Comparison of ENCODE assay signal across 22 cellular contexts in the genomic region with DNA sequence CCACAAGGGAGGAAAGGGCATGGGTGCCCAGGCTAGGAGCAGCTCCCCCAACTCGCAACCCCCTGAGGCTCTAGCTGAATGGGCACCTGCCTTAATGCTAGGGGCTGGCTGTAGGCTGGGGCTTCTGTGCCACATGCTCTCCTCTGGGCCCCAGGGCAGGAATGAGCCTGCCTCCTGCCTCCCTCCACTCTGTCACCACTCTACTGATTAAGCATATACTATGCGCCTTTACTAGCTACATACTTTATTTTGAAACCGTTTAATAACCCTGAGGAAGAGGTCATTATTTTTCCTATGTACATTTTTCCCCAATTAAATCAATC.
DNase-seq lines count a peak whose midpoint lies in the region; ATAC-seq, FAIRE-seq and TF ChIP-seq lines count a peak whose summit lies in the region.
"Had no signal": no experiment of that assay in that cellular context is flagged by ENCODE, and none has a peak within 500 bp of the region (broad histone marks: within the 10 kb centered on the region; RNA-seq: fewer than 3 reads in every experiment).

No MANE protein-coding gene starts in this region.

- H4K20me1 ChIP-seq in HepG2 (ENCODE audit: insufficient read depth, low read length): no peaks in the 10 kb centered on the region

- BruUV-seq in HepG2 (replicated peaks; lab: Mats Ljungman, UMichigan): no TSS peak

- H2AFZ ChIP-seq in HepG2 (ENCODE audit: low read length): no peak overlapping the region

- 84% methylated on average over 2 of the region's 3 CpGs for WGBS in HepG2 (ENCODE audit: low lambda C conversion rate)
- 95 to 99% (median 97%) methylated on average over 2 to 3 of the region's 3 CpGs for WGBS in spleen, 5 donors

- intact Hi-C loops in HepG2 (cut with micrococcal nuclease; ENCODE audit: unreplicated experiment): no loop called here
- intact Hi-C loops in spleen (cut with DNase I; ENCODE audit: low total_unique reads): no loop called here

- H3K4me1 Mint-ChIP-seq in activated CD4-positive, alpha-beta memory T cell treated with anti-CD3 and anti-CD28 coated beads, Interleukin-2, amount 10 ng/mL, durations not matched to agents 7 days and 5 days: no peaks in the 10 kb centered on the region
- peaks cover 22% of the 10 kb centered on the region for H3K4me1 Mint-ChIP-seq in chondrocyte (ENCODE audit: low read depth)
- H3K4me1 Mint-ChIP-seq in activated CD8-positive, alpha-beta memory T cell treated with anti-CD3 and anti-CD28 coated beads, Interleukin-2, amount 10 ng/mL, durations not matched to agents 7 days and 5 days: no peaks in the 10 kb centered on the region

- TF ChIP-seq EP300 in HepG2 (IDR thresholded peaks at IDR 0.05; ENCODE audit: low read depth in 2 of 2, low read length in 2 of 2) (no peak), HepG2 (CRISPR knock-in tag; IDR thresholded peaks at IDR 0.05; ENCODE audit: borderline replicate concordance) (no peak)

- peaks cover 58% of the 10 kb centered on the region for H3K4me1 ChIP-seq in HepG2 (ENCODE audit: insufficient read depth, low read length)
- H3K4me1 ChIP-seq in spleen: peaks cover 0 to 9% (median 6%) of the 10 kb centered on the region in 6 donors

- no peak for TF ChIP-seq POLR2A in HepG2 (IDR thresholded peaks at IDR 0.05; ENCODE audit: insufficient read depth in 1 of 2, low read depth in 2 of 2, low read length in 2 of 2)
- no peak for TF ChIP-seq POLR2A in spleen (IDR thresholded peaks at IDR 0.05)

- H3K9me3 Mint-ChIP-seq in activated CD4-positive, alpha-beta memory T cell treated with anti-CD3 and anti-CD28 coated beads, Interleukin-2, amount 10 ng/mL, durations not matched to agents 7 days and 5 days: no peaks in the 10 kb centered on the region
- H3K9me3 Mint-ChIP-seq in chondrocyte (ENCODE audit: low read depth): no peaks in the 10 kb centered on the region
- no peaks in the 10 kb centered on the region for H3K9me3 Mint-ChIP-seq in activated CD8-positive, alpha-beta memory T cell treated with anti-CD3 and anti-CD28 coated beads, Interleukin-2, amount 10 ng/mL, durations not matched to agents 7 days and 5 days (ENCODE audit: low read depth)
- H3K9me3 Mint-ChIP-seq: activated T-cell treated with anti-CD3 and anti-CD28 coated beads, Interleukin-2, amount 50 U/mL, for 24 hours; stimulated activated naive CD8-positive, alpha-beta T cell treated with anti-CD3 and anti-CD28 coated beads, Interleukin-15, Interleukin-2, amounts not matched to agents 100 ng/mL and 50 ng/mL, for 24 hours had no signal

- no peak for TF ChIP-seq RAD21 in HepG2 (CRISPR knock-in tag; IDR thresholded peaks at IDR 0.05)

- POLR2A ChIA-PET in HepG2 (lab: Yijun Ruan, JAX): interaction anchor here (0.8 to 4.8 kb wide), 8 partner anchors 8 to 176 kb away, joined by 3 to 29 read pairs (median 4); no protein-coding TSS in a partner anchor
- POLR2A ChIA-PET in activated CD4-positive, alpha-beta memory T cell treated with anti-CD3 and anti-CD28 coated beads, Interleukin-2, amount 10 ng/mL, durations not matched to agents 7 days and 5 days (lab: Charles Lee): no interaction called here

- H3K36me3 ChIP-seq in WERI-Rb-1: peaks cover 8% of the 10 kb centered on the region; the same call in 1 of the 2 replicates
- H3K36me3 ChIP-seq in HepG2 (replicated peaks in 1 of 2; ENCODE audit: control insufficient read depth in 1 of 2, insufficient read depth in 2 of 2, low read length in 2 of 2): peaks cover 6 to 24% of the 10 kb centered on the region in 2 experiments; a peak in 4 of 5 replicates
- H3K36me3 ChIP-seq in spleen: peaks cover 0 to 43% (median 15%) of the 10 kb centered on the region in 6 donors
- H3K36me3 ChIP-seq: MG63 had no signal

- no peaks in the 10 kb centered on the region for H3K36me3 Mint-ChIP-seq in activated CD4-positive, alpha-beta memory T cell treated with anti-CD3 and anti-CD28 coated beads, Interleukin-2, amount 10 ng/mL, durations not matched to agents 7 days and 5 days (ENCODE audit: low read depth)
- peaks cover 1% of the 10 kb centered on the region for H3K36me3 Mint-ChIP-seq in chondrocyte (ENCODE audit: low read depth)
- no peaks in the 10 kb centered on the region for H3K36me3 Mint-ChIP-seq in activated CD8-positive, alpha-beta memory T cell treated with anti-CD3 and anti-CD28 coated beads, Interleukin-2, amount 10 ng/mL, durations not matched to agents 7 days and 5 days

- TF ChIP-seq CTCF in WERI-Rb-1 (IDR thresholded peaks at IDR 0.05; ENCODE audit: low read depth, low read length): no peak
- no peak for TF ChIP-seq CTCF in HepG2 (CRISPR knock-in tag; IDR thresholded peaks at IDR 0.05)
- no peak for TF ChIP-seq CTCF in spleen (IDR thresholded peaks at IDR 0.05 in 8 of 11, conservative IDR thresholded peaks at IDR 0.05 in 3 of 11)
- TF ChIP-seq CTCF in chondrocyte (IDR thresholded peaks at IDR 0.05): no peak

- H3K27me3 ChIP-seq in WERI-Rb-1 (ENCODE audit: insufficient read depth, low read depth, severe bottlenecking) (no peaks in the 10 kb centered on the region), HepG2 (ENCODE audit: control insufficient read depth in 1 of 2, insufficient read depth in 2 of 2, low read length in 2 of 2) (no peaks in the 10 kb centered on the region), spleen (replicated peaks in 1 of 7) (no peaks in the 10 kb centered on the region)
- H3K27me3 ChIP-seq: MG63, thyroid gland had no signal

- H3K9ac ChIP-seq in HepG2 (ENCODE audit: insufficient read depth, low read depth, low read length): peak overlapping the region; percentile 69

- CTCF ChIA-PET in HepG2 (lab: Yijun Ruan, JAX; ENCODE audit: low intra/inter-chr PET ratio, low total read pairs): no interaction called here
- CTCF ChIA-PET in activated CD4-positive, alpha-beta memory T cell treated with anti-CD3 and anti-CD28 coated beads, Interleukin-2, amount 10 ng/mL, durations not matched to agents 7 days and 5 days (lab: Charles Lee): interaction anchor here (1.1 to 1.7 kb wide), 2 partner anchors 12 to 22 kb away, joined by 3 read pairs; no protein-coding TSS in a partner anchor
- CTCF ChIA-PET in activated CD8-positive, alpha-beta memory T cell treated with anti-CD3 and anti-CD28 coated beads, Interleukin-2, amount 10 ng/mL, durations not matched to agents 7 days and 5 days (lab: Charles Lee): interaction anchor here (1.5 kb wide), 1 partner anchor 12 kb away, joined by 3 read pairs; no protein-coding TSS in a partner anchor

- DNase-seq in NCI-H2171 treated with DMSO at 0.1 percent for 48 hours (lab: John Stamatoyannopoulos, UW) (peak; percentile 54), NCI-H2171 (lab: John Stamatoyannopoulos, UW) (no peak), WERI-Rb-1 (no peak), HepG2 (ENCODE audit: low spot score) (no peak), spleen (peak; percentile 48), chondrocyte (ENCODE audit: low spot score) (no peak)
- no peak for DNase-seq in activated CD4-positive, alpha-beta memory T cell treated with anti-CD3 and anti-CD28 coated beads, Interleukin-2, amount 10 ng/mL, durations not matched to agents 7 days and 5 days
- DNase-seq in activated CD8-positive, alpha-beta memory T cell treated with anti-CD3 and anti-CD28 coated beads, Interleukin-2, amount 10 ng/mL, durations not matched to agents 7 days and 5 days: no peak
- DNase-seq: 8988T; activated naive CD4-positive, alpha-beta T cell; activated T-cell treated with anti-CD3 and anti-CD28 coated beads, Interleukin-2, amount 50 U/mL, for 24 hours; anterior cingulate cortex; cerebellar nuclear complex; NCI-H2107; stimulated activated CD4-positive, alpha-beta T cell treated with anti-CD3 and anti-CD28 coated beads, Interleukin-4, amount 100 ng/mL, for 4 hours; T1000; thyroid gland had no signal

- no peak for FAIRE-seq in HepG2 (lab: Jason Lieb, UNC)
- FAIRE-seq: GM12892, islet of Langerhans had no signal

- peak; percentile 66 for ATAC-seq in HepG2
- ATAC-seq in activated CD8-positive, alpha-beta memory T cell treated with anti-CD3 and anti-CD28 coated beads, Interleukin-2, amount 10 ng/mL, durations not matched to agents 7 days and 5 days: no peak
- ATAC-seq: activated CD4-positive, CD25-positive, alpha-beta regulatory T cell treated with anti-CD3 and anti-CD28 coated beads, Interleukin-2, amount 50 U/mL, for 24 hours had no signal

- peak overlapping the region; percentile 66 for H3K4me2 ChIP-seq in HepG2 (ENCODE audit: low read depth, low read length)

- no peak overlapping the region for H3K4me3 ChIP-seq in WERI-Rb-1 (ENCODE audit: low read depth, low read length)
- peak overlapping the region in 1 of 3 experiments; percentile 10; a peak in 1 of 6 replicates for H3K4me3 ChIP-seq in HepG2 (replicated peaks in 1 of 3; ENCODE audit: insufficient read depth in 1 of 3, low read depth in 2 of 3, low read length in 3 of 3)
- no peak overlapping the region for H3K4me3 ChIP-seq in spleen
- H3K4me3 ChIP-seq: MG63, thyroid gland had no signal

- no peak overlapping the region for H3K4me3 Mint-ChIP-seq in activated CD4-positive, alpha-beta memory T cell treated with anti-CD3 and anti-CD28 coated beads, Interleukin-2, amount 10 ng/mL, durations not matched to agents 7 days and 5 days
- H3K4me3 Mint-ChIP-seq in chondrocyte (ENCODE audit: unreplicated experiment): no peak overlapping the region
- H3K4me3 Mint-ChIP-seq in activated CD8-positive, alpha-beta memory T cell treated with anti-CD3 and anti-CD28 coated beads, Interleukin-2, amount 10 ng/mL, durations not matched to agents 7 days and 5 days: no peak overlapping the region
- H3K4me3 Mint-ChIP-seq: activated T-cell treated with anti-CD3 and anti-CD28 coated beads, Interleukin-2, amount 50 U/mL, for 24 hours; stimulated activated naive CD8-positive, alpha-beta T cell treated with anti-CD3 and anti-CD28 coated beads, Interleukin-15, Interleukin-2, amounts not matched to agents 100 ng/mL and 50 ng/mL, for 24 hours had no signal

- peak overlapping the region; percentile 6; the same call in 1 of the 2 replicates for H3K27ac ChIP-seq in WERI-Rb-1
- peak overlapping the region; percentile 81 for H3K27ac ChIP-seq in HepG2 (ENCODE audit: extremely low read length, insufficient read depth, low read length)
- H3K27ac ChIP-seq in spleen: no peak overlapping the region
- H3K27ac ChIP-seq: thyroid gland had no signal

- in situ Hi-C loops in HepG2 (cut with HindIII; ENCODE audit: extremely low pct_ligation_motif_present, low pct_unique_long_range_greater_than_20kb): no loop called here

- H3K79me2 ChIP-seq in HepG2 (ENCODE audit: insufficient read depth, low read length): no peaks in the 10 kb centered on the region

- no peak overlapping the region for H3K27ac Mint-ChIP-seq in activated CD4-positive, alpha-beta memory T cell treated with anti-CD3 and anti-CD28 coated beads, Interleukin-2, amount 10 ng/mL, durations not matched to agents 7 days and 5 days
- no peak overlapping the region for H3K27ac Mint-ChIP-seq in chondrocyte (ENCODE audit: unreplicated experiment)
- H3K27ac Mint-ChIP-seq in activated CD8-positive, alpha-beta memory T cell treated with anti-CD3 and anti-CD28 coated beads, Interleukin-2, amount 10 ng/mL, durations not matched to agents 7 days and 5 days: no peak overlapping the region
- H3K27ac Mint-ChIP-seq: activated T-cell treated with anti-CD3 and anti-CD28 coated beads, Interleukin-2, amount 50 U/mL, for 24 hours; stimulated activated naive CD8-positive, alpha-beta T cell treated with anti-CD3 and anti-CD28 coated beads, Interleukin-15, Interleukin-2, amounts not matched to agents 100 ng/mL and 50 ng/mL, for 24 hours had no signal

- no peaks in the 10 kb centered on the region for H3K9me3 ChIP-seq in WERI-Rb-1 (ENCODE audit: severe bottlenecking)
- H3K9me3 ChIP-seq in HepG2 (ENCODE audit: low read length): no peaks in the 10 kb centered on the region
- no peaks in the 10 kb centered on the region for H3K9me3 ChIP-seq in spleen
- H3K9me3 ChIP-seq: MG63, thyroid gland had no signal

- H3K27me3 Mint-ChIP-seq in activated CD4-positive, alpha-beta memory T cell treated with anti-CD3 and anti-CD28 coated beads, Interleukin-2, amount 10 ng/mL, durations not matched to agents 7 days and 5 days: no peaks in the 10 kb centered on the region
- no peaks in the 10 kb centered on the region for H3K27me3 Mint-ChIP-seq in chondrocyte (ENCODE audit: low read depth)
- no peaks in the 10 kb centered on the region for H3K27me3 Mint-ChIP-seq in activated CD8-positive, alpha-beta memory T cell treated with anti-CD3 and anti-CD28 coated beads, Interleukin-2, amount 10 ng/mL, durations not matched to agents 7 days and 5 days
- H3K27me3 Mint-ChIP-seq: activated T-cell treated with anti-CD3 and anti-CD28 coated beads, Interleukin-2, amount 50 U/mL, for 24 hours; stimulated activated naive CD8-positive, alpha-beta T cell treated with anti-CD3 and anti-CD28 coated beads, Interleukin-15, Interleukin-2, amounts not matched to agents 100 ng/mL and 50 ng/mL, for 24 hours had no signal

Comparison
In these comparisons a context has a peak if more than half of its experiments do, and no peak if none do; other contexts are left out.
1. DNase-seq: peak in NCI-H2171 treated with DMSO at 0.1 percent for 48 hours (single experiment) and spleen (single experiment); none in NCI-H2171 (single experiment), WERI-Rb-1 (single experiment), HepG2 (single experiment), activated CD4-positive, alpha-beta memory T cell treated with anti-CD3 and anti-CD28 coated beads, Interleukin-2, amount 10 ng/mL, durations not matched to agents 7 days and 5 days (single experiment), chondrocyte (single experiment) and activated CD8-positive, alpha-beta memory T cell treated with anti-CD3 and anti-CD28 coated beads, Interleukin-2, amount 10 ng/mL, durations not matched to agents 7 days and 5 days (single experiment).
2. H3K27ac ChIP-seq: peak in WERI-Rb-1 (single experiment) and HepG2 (single experiment); none in spleen (0 of 8).